In the genomic region with DNA sequence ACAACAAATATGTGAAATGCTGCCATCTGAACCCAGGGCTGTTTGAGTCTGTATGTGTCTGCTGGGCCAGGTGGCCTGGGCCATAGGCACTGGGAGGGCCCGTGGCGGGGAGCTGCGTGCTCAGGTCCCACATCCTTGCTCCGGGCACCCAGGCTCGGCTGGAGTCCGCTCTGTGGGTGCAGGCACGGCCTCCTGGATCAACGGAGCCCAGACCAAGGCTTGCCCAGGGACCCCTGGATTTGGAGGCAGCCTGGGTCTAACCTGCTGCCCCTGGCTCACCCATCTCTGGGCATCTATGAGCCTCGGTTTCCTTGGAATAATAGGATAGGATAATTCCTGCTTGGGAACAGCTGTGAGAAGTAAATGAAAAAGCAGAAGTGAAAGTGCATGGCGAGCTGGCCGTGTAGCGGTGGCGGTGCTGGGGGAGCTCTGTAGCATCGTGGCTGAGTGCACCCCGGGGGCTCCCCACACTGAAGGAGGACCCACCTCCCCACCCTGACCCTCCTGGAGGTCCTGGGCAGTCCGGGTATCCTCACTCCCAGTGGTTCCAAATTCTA, we compare ENCODE assay signal across 1 cellular context.
A peak's percentile ranks its signal among the peaks of the same experiment; 100 is the strongest.
TF ChIP-seq lines count a peak whose summit lies in the region.

No MANE protein-coding gene starts in this region.

TF ChIP-seq in GM12878, 131 proteins besides CTCF, POLR2A, EP300 and RAD21 (continues in another document):
- TF ChIP-seq MYC (IDR thresholded peaks at IDR 0.05; ENCODE audit: insufficient read depth, insufficient read length, insufficient replicate concordance, low read length, severe bottlenecking) (no peak), FOXK2 (IDR thresholded peaks at IDR 0.05) (no peak), HDGF (IDR thresholded peaks at IDR 0.05) (no peak), ZBED1 (IDR thresholded peaks at IDR 0.05; ENCODE audit: borderline replicate concordance) (no peak), CREB1 (IDR thresholded peaks at IDR 0.05; ENCODE audit: low read depth) (no peak), TCF7 (IDR thresholded peaks at IDR 0.05; ENCODE audit: borderline replicate concordance) (no peak), JUNB (IDR thresholded peaks at IDR 0.05) (no peak), FOXM1 (IDR thresholded peaks at IDR 0.05; ENCODE audit: low read depth, low read length) (no peak), SIX5 (IDR thresholded peaks at IDR 0.05; ENCODE audit: low read depth, low read length, severe bottlenecking) (no peak), IKZF2 (IDR thresholded peaks at IDR 0.05) (peak; percentile 90 to 91), MEF2B (IDR thresholded peaks at IDR 0.05; ENCODE audit: partially characterized antibody, poor library complexity, severe bottlenecking) (no peak), IRF5 (IDR thresholded peaks at IDR 0.05; ENCODE audit: borderline replicate concordance) (no peak), CBX5 (IDR thresholded peaks at IDR 0.05; ENCODE audit: low read depth) (no peak), NFXL1 (IDR thresholded peaks at IDR 0.05; ENCODE audit: borderline replicate concordance) (no peak), ZNF687 (IDR thresholded peaks at IDR 0.05) (no peak), CREM (IDR thresholded peaks at IDR 0.05; ENCODE audit: low read depth) (no peak), IRF4 (IDR thresholded peaks at IDR 0.05; ENCODE audit: low read depth, low read length) (peak; percentile 41; the same call in 1 of the 2 replicates), IKZF1 (conservative IDR thresholded peaks at IDR 0.05) (peak; percentile 97), ZBTB4 (CRISPR knock-in tag; IDR thresholded peaks at IDR 0.05) (no peak), TCF12 (IDR thresholded peaks at IDR 0.05; ENCODE audit: low read depth, low read length) (peak; percentile 6; the same call in 1 of the 2 replicates), MXI1 (IDR thresholded peaks at IDR 0.05; ENCODE audit: low read depth, low read length) (no peak), ZNF384 (IDR thresholded peaks at IDR 0.05; ENCODE audit: borderline replicate concordance, low read depth, low read length) (no peak), BMI1 (IDR thresholded peaks at IDR 0.05; ENCODE audit: borderline replicate concordance) (no peak), CBFB (IDR thresholded peaks at IDR 0.05; ENCODE audit: low read depth) (no peak), BACH1 (IDR thresholded peaks at IDR 0.05; ENCODE audit: borderline replicate concordance) (no peak), EGR1 (IDR thresholded peaks at IDR 0.05; ENCODE audit: borderline replicate concordance in 1 of 2, low read depth in 2 of 2, low read length in 2 of 2) (no peak), RELB (IDR thresholded peaks at IDR 0.05; ENCODE audit: low read depth) (peak; percentile 63), CHD2 (IDR thresholded peaks at IDR 0.05; ENCODE audit: borderline replicate concordance, low read depth, low read length) (no peak), POU2F2 (IDR thresholded peaks at IDR 0.05; ENCODE audit: borderline replicate concordance, low read depth, low read length) (no peak), NBN (IDR thresholded peaks at IDR 0.05) (no peak), ZNF622 (IDR thresholded peaks at IDR 0.05) (no peak), SPI1 (IDR thresholded peaks at IDR 0.05; ENCODE audit: borderline replicate concordance, insufficient read depth, low read depth, low read length) (peak; percentile 97), BCLAF1 (IDR thresholded peaks at IDR 0.05) (no peak), RB1 (IDR thresholded peaks at IDR 0.05; ENCODE audit: borderline replicate concordance) (no peak), EED (IDR thresholded peaks at IDR 0.05; ENCODE audit: low read depth) (peak; percentile 51)
- TF ChIP-seq, protein P1, sequence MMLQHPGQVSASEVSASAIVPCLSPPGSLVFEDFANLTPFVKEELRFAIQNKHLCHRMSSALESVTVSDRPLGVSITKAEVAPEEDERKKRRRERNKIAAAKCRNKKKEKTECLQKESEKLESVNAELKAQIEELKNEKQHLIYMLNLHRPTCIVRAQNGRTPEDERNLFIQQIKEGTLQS (IDR thresholded peaks at IDR 0.05; ENCODE audit: borderline replicate concordance, extremely low read depth, low read depth, low read length): no peak
- TF ChIP-seq, protein P2, sequence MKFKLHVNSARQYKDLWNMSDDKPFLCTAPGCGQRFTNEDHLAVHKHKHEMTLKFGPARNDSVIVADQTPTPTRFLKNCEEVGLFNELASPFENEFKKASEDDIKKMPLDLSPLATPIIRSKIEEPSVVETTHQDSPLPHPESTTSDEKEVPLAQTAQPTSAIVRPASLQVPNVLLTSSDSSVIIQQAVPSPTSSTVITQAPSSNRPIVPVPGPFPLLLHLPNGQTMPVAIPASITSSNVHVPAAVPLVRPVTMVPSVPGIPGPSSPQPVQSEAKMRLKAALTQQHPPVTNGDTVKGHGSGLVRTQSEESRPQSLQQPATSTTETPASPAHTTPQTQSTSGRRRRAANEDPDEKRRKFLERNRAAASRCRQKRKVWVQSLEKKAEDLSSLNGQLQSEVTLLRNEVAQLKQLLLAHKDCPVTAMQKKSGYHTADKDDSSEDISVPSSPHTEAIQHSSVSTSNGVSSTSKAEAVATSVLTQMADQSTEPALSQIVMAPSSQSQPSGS (IDR thresholded peaks at IDR 0.05; ENCODE audit: low read length): no peak
- TF ChIP-seq, protein P3, sequence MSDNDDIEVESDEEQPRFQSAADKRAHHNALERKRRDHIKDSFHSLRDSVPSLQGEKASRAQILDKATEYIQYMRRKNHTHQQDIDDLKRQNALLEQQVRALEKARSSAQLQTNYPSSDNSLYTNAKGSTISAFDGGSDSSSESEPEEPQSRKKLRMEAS (IDR thresholded peaks at IDR 0.05; ENCODE audit: low read depth, low read length): no peak
- TF ChIP-seq, protein P4, sequence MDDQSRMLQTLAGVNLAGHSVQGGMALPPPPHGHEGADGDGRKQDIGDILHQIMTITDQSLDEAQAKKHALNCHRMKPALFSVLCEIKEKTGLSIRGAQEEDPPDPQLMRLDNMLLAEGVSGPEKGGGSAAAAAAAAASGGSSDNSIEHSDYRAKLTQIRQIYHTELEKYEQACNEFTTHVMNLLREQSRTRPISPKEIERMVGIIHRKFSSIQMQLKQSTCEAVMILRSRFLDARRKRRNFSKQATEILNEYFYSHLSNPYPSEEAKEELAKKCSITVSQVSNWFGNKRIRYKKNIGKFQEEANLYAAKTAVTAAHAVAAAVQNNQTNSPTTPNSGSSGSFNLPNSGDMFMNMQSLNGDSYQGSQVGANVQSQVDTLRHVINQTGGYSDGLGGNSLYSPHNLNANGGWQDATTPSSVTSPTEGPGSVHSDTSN (IDR thresholded peaks at IDR 0.05; ENCODE audit: insufficient replicate concordance, low read depth, low read length): no peak
- TF ChIP-seq, protein P5, sequence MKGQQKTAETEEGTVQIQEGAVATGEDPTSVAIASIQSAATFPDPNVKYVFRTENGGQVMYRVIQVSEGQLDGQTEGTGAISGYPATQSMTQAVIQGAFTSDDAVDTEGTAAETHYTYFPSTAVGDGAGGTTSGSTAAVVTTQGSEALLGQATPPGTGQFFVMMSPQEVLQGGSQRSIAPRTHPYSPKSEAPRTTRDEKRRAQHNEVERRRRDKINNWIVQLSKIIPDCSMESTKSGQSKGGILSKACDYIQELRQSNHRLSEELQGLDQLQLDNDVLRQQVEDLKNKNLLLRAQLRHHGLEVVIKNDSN (IDR thresholded peaks at IDR 0.05; ENCODE audit: borderline replicate concordance, extremely low read length, insufficient read depth, low read depth, low read length): no peak
